In genomic region chr16:67459066-67459857, GRCh38 we compare ENCODE assay signal across 1 cellular context.
TF ChIP-seq lines count a peak whose summit lies in the region.

No MANE protein-coding gene starts in this region.

TF ChIP-seq in HepG2, 621 proteins besides CTCF, POLR2A, EP300 and RAD21 (continued from another document):
- TF ChIP-seq, protein P1, sequence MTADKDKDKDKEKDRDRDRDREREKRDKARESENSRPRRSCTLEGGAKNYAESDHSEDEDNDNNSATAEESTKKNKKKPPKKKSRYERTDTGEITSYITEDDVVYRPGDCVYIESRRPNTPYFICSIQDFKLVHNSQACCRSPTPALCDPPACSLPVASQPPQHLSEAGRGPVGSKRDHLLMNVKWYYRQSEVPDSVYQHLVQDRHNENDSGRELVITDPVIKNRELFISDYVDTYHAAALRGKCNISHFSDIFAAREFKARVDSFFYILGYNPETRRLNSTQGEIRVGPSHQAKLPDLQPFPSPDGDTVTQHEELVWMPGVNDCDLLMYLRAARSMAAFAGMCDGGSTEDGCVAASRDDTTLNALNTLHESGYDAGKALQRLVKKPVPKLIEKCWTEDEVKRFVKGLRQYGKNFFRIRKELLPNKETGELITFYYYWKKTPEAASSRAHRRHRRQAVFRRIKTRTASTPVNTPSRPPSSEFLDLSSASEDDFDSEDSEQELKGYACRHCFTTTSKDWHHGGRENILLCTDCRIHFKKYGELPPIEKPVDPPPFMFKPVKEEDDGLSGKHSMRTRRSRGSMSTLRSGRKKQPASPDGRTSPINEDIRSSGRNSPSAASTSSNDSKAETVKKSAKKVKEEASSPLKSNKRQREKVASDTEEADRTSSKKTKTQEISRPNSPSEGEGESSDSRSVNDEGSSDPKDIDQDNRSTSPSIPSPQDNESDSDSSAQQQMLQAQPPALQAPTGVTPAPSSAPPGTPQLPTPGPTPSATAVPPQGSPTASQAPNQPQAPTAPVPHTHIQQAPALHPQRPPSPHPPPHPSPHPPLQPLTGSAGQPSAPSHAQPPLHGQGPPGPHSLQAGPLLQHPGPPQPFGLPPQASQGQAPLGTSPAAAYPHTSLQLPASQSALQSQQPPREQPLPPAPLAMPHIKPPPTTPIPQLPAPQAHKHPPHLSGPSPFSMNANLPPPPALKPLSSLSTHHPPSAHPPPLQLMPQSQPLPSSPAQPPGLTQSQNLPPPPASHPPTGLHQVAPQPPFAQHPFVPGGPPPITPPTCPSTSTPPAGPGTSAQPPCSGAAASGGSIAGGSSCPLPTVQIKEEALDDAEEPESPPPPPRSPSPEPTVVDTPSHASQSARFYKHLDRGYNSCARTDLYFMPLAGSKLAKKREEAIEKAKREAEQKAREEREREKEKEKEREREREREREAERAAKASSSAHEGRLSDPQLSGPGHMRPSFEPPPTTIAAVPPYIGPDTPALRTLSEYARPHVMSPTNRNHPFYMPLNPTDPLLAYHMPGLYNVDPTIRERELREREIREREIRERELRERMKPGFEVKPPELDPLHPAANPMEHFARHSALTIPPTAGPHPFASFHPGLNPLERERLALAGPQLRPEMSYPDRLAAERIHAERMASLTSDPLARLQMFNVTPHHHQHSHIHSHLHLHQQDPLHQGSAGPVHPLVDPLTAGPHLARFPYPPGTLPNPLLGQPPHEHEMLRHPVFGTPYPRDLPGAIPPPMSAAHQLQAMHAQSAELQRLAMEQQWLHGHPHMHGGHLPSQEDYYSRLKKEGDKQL (CRISPR knock-in tag; IDR thresholded peaks at IDR 0.05; ENCODE audit: low read depth): no peak
- TF ChIP-seq, protein P2, sequence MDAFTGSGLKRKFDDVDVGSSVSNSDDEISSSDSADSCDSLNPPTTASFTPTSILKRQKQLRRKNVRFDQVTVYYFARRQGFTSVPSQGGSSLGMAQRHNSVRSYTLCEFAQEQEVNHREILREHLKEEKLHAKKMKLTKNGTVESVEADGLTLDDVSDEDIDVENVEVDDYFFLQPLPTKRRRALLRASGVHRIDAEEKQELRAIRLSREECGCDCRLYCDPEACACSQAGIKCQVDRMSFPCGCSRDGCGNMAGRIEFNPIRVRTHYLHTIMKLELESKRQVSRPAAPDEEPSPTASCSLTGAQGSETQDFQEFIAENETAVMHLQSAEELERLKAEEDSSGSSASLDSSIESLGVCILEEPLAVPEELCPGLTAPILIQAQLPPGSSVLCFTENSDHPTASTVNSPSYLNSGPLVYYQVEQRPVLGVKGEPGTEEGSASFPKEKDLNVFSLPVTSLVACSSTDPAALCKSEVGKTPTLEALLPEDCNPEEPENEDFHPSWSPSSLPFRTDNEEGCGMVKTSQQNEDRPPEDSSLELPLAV (CRISPR knock-in tag; conservative IDR thresholded peaks at IDR 0.05; ENCODE audit: low read depth): no peak
- no peak for TF ChIP-seq NBN (conservative IDR thresholded peaks at IDR 0.05)
- TF ChIP-seq HNF4A (CRISPR knock-in tag; IDR thresholded peaks at IDR 0.05): peak; percentile 59
- no peak for TF ChIP-seq SMARCE1 (IDR thresholded peaks at IDR 0.05; ENCODE audit: borderline replicate concordance)
- no peak for TF ChIP-seq SRSF1 (optimal IDR thresholded peaks at IDR 0.05; ENCODE audit: low read depth, low read length)
- TF ChIP-seq HNRNPL (IDR thresholded peaks at IDR 0.05; ENCODE audit: low read depth, low read length): peak; percentile 88
- no peak for TF ChIP-seq FOXO1 (CRISPR knock-in tag; IDR thresholded peaks at IDR 0.05)
- peak; percentile 93 for TF ChIP-seq ZNF263 (CRISPR knock-in tag; IDR thresholded peaks at IDR 0.05)
- TF ChIP-seq FOXA1 (IDR thresholded peaks at IDR 0.05): no peak
- no peak for TF ChIP-seq FOXA1 (CRISPR knock-in tag; IDR thresholded peaks at IDR 0.05)
- TF ChIP-seq PAXIP1 (CRISPR knock-in tag; conservative IDR thresholded peaks at IDR 0.05): peak; percentile 61; the same call in 1 of the 2 replicates
- TF ChIP-seq ARHGAP35 (CRISPR knock-in tag; IDR thresholded peaks at IDR 0.05; ENCODE audit: borderline replicate concordance): no peak
- TF ChIP-seq, protein P3, sequence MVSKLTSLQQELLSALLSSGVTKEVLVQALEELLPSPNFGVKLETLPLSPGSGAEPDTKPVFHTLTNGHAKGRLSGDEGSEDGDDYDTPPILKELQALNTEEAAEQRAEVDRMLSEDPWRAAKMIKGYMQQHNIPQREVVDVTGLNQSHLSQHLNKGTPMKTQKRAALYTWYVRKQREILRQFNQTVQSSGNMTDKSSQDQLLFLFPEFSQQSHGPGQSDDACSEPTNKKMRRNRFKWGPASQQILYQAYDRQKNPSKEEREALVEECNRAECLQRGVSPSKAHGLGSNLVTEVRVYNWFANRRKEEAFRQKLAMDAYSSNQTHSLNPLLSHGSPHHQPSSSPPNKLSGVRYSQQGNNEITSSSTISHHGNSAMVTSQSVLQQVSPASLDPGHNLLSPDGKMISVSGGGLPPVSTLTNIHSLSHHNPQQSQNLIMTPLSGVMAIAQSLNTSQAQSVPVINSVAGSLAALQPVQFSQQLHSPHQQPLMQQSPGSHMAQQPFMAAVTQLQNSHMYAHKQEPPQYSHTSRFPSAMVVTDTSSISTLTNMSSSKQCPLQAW (CRISPR knock-in tag; IDR thresholded peaks at IDR 0.05): no peak
- TF ChIP-seq, protein P4, sequence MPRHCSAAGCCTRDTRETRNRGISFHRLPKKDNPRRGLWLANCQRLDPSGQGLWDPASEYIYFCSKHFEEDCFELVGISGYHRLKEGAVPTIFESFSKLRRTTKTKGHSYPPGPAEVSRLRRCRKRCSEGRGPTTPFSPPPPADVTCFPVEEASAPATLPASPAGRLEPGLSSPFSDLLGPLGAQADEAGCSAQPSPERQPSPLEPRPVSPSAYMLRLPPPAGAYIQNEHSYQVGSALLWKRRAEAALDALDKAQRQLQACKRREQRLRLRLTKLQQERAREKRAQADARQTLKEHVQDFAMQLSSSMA (CRISPR knock-in tag; IDR thresholded peaks at IDR 0.05): no peak
- no peak for TF ChIP-seq ZNF816 (CRISPR knock-in tag; IDR thresholded peaks at IDR 0.05; ENCODE audit: borderline replicate concordance)
- TF ChIP-seq ZBTB26 (CRISPR knock-in tag; IDR thresholded peaks at IDR 0.05; ENCODE audit: borderline replicate concordance): no peak
- TF ChIP-seq GZF1 (CRISPR knock-in tag; IDR thresholded peaks at IDR 0.05): no peak
- TF ChIP-seq NR3C1 (CRISPR knock-in tag; IDR thresholded peaks at IDR 0.05): no peak
- no peak for TF ChIP-seq ZNF44 (CRISPR knock-in tag; IDR thresholded peaks at IDR 0.05)
- TF ChIP-seq, protein P5, sequence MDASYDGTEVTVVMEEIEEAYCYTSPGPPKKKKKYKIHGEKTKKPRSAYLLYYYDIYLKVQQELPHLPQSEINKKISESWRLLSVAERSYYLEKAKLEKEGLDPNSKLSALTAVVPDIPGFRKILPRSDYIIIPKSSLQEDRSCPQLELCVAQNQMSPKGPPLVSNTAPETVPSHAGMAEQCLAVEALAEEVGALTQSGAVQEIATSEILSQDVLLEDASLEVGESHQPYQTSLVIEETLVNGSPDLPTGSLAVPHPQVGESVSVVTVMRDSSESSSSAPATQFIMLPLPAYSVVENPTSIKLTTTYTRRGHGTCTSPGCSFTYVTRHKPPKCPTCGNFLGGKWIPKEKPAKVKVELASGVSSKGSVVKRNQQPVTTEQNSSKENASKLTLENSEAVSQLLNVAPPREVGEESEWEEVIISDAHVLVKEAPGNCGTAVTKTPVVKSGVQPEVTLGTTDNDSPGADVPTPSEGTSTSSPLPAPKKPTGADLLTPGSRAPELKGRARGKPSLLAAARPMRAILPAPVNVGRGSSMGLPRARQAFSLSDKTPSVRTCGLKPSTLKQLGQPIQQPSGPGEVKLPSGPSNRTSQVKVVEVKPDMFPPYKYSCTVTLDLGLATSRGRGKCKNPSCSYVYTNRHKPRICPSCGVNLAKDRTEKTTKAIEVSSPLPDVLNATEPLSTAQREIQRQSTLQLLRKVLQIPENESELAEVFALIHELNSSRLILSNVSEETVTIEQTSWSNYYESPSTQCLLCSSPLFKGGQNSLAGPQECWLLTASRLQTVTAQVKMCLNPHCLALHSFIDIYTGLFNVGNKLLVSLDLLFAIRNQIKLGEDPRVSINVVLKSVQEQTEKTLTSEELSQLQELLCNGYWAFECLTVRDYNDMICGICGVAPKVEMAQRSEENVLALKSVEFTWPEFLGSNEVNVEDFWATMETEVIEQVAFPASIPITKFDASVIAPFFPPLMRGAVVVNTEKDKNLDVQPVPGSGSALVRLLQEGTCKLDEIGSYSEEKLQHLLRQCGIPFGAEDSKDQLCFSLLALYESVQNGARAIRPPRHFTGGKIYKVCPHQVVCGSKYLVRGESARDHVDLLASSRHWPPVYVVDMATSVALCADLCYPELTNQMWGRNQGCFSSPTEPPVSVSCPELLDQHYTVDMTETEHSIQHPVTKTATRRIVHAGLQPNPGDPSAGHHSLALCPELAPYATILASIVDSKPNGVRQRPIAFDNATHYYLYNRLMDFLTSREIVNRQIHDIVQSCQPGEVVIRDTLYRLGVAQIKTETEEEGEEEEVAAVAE (CRISPR knock-in tag; IDR thresholded peaks at IDR 0.05; ENCODE audit: borderline replicate concordance): no peak
- TF ChIP-seq ZNF550 (CRISPR knock-in tag; IDR thresholded peaks at IDR 0.05; ENCODE audit: borderline replicate concordance): no peak
- no peak for TF ChIP-seq ZNF720 (CRISPR knock-in tag; IDR thresholded peaks at IDR 0.05)
- TF ChIP-seq HIC2 (CRISPR knock-in tag; IDR thresholded peaks at IDR 0.05; ENCODE audit: low read depth): peak; percentile 55
- TF ChIP-seq WIZ (CRISPR knock-in tag; IDR thresholded peaks at IDR 0.05): no peak
